Comparison of ENCODE assay signal across 32 cellular contexts in genomic region chr4:140168936-140169335, GRCh38.
"Had no signal": no experiment of that assay in that cellular context is flagged by ENCODE, and none has a peak within 500 bp of the region (broad histone marks: within the 10 kb centered on the region; RNA-seq: fewer than 3 reads in every experiment).

No MANE protein-coding gene starts in this region.

- H3K36me3 Mint-ChIP-seq: naive thymus-derived CD8-positive, alpha-beta T cell; natural killer cell treated with Interleukin-12 subunit alpha and Interleukin-12 subunit beta and Interleukin-15 and Interleukin-18, amount 100 ng/mL, for 72 hours had no signal

- H3K9me3 Mint-ChIP-seq: naive thymus-derived CD8-positive, alpha-beta T cell; natural killer cell treated with Interleukin-12 subunit alpha and Interleukin-12 subunit beta and Interleukin-15 and Interleukin-18, amount 100 ng/mL, for 72 hours; stimulated activated naive CD8-positive, alpha-beta T cell treated with anti-CD3 and anti-CD28 coated beads, Interleukin-15, amount 100 ng/mL, for 72 hours had no signal

- H3K4me3 Mint-ChIP-seq: naive thymus-derived CD8-positive, alpha-beta T cell; natural killer cell treated with Interleukin-12 subunit alpha and Interleukin-12 subunit beta and Interleukin-15 and Interleukin-18, amount 100 ng/mL, for 72 hours; nephron progenitor cell; neural crest cell; stimulated activated memory B cell treated with anti-CD40 and anti-IgM and Interleukin-4, amounts not matched to agents 10 μg/mL and 1 μg/mL and 100 μg/mL, for 72 hours; stimulated activated naive CD8-positive, alpha-beta T cell treated with anti-CD3 and anti-CD28 coated beads, Interleukin-15, amount 100 ng/mL, for 72 hours had no signal

- DNase-seq: naive thymus-derived CD8-positive, alpha-beta T cell; nephron progenitor cell; occipital lobe; ovary; posterior cingulate gyrus; psoas muscle; right cardiac atrium; right lobe of liver; sigmoid colon; small intestine; spleen; stimulated activated CD4-positive, alpha-beta T cell treated with anti-CD3 and anti-CD28 coated beads, Interleukin-12 subunit alpha, Interleukin-12 subunit beta, amount 100 ng/mL, for 4 hours; stimulated activated CD4-positive, alpha-beta T cell treated with anti-CD3 and anti-CD28 coated beads, Interleukin-1b, Interleukin-23, amount 100 ng/mL, for 48 hours; stimulated activated CD4-positive, alpha-beta T cell treated with anti-CD3 and anti-CD28 coated beads, Interleukin-4, amount 100 ng/mL, for 1 hour; stimulated activated CD4-positive, alpha-beta T cell treated with anti-CD3 and anti-CD28 coated beads, Interleukin-4, amount 100 ng/mL, for 4 hours; stimulated activated CD8-positive, alpha-beta memory T cell treated with anti-CD3 and anti-CD28 coated beads, Interleukin-4, amount 100 ng/mL, for 48 hours; stimulated activated naive CD4-positive, alpha-beta T cell; stimulated activated naive CD8-positive, alpha-beta T cell treated with anti-CD3 and anti-CD28 coated beads, Interleukin-15, amount 100 ng/mL, for 72 hours; stimulated activated naive CD8-positive, alpha-beta T cell treated with anti-CD3 and anti-CD28 coated beads, Interleukin-15, Interleukin-2, amounts not matched to agents 100 U/mL and 50 U/mL, for 24 hours; substantia nigra; testis; tibial artery; transverse colon; upper lobe of left lung had no signal

- H3K27me3 ChIP-seq: ovary, right lobe of liver, sigmoid colon, spleen, suprapubic skin, testis, tibial artery, transverse colon, upper lobe of left lung, vagina had no signal

- H3K4me1 Mint-ChIP-seq: neural crest cell; stimulated activated memory B cell treated with anti-CD40 and anti-IgM and Interleukin-4, amounts not matched to agents 10 μg/mL and 1 μg/mL and 100 μg/mL, for 72 hours; stimulated activated naive CD8-positive, alpha-beta T cell treated with anti-CD3 and anti-CD28 coated beads, Interleukin-15, amount 100 ng/mL, for 72 hours had no signal

- H3K4me3 ChIP-seq: ovary, psoas muscle, right lobe of liver, sigmoid colon, spleen, suprapubic skin, testis, tibial artery, transverse colon, upper lobe of left lung, vagina had no signal

- H3K79me2 ChIP-seq: parathyroid adenoma had no signal

- H3K9me3 ChIP-seq: ovary, psoas muscle, right lobe of liver, sigmoid colon, spleen, suprapubic skin, testis, tibial artery, transverse colon, upper lobe of left lung, vagina had no signal

- ATAC-seq: naive thymus-derived CD8-positive, alpha-beta T cell; natural killer cell treated with Interleukin-12 subunit alpha and Interleukin-12 subunit beta and Interleukin-15 and Interleukin-18, amount 100 ng/mL, for 72 hours; psoas muscle; right cardiac atrium; right lobe of liver; stimulated activated memory B cell treated with anti-CD40 and anti-IgM and Interleukin-4, amounts not matched to agents 10 μg/mL and 1 μg/mL and 100 μg/mL, for 72 hours; stimulated activated naive CD8-positive, alpha-beta T cell treated with anti-CD3 and anti-CD28 coated beads, Interleukin-15, amount 100 ng/mL, for 72 hours; stimulated activated naive CD8-positive, alpha-beta T cell treated with anti-CD3 and anti-CD28 coated beads, Interleukin-15, Interleukin-2, amounts not matched to agents 100 U/mL and 50 U/mL, for 24 hours had no signal

- H3K27ac Mint-ChIP-seq: naive thymus-derived CD8-positive, alpha-beta T cell; natural killer cell treated with Interleukin-12 subunit alpha and Interleukin-12 subunit beta and Interleukin-15 and Interleukin-18, amount 100 ng/mL, for 72 hours; nephron progenitor cell; progenitor cell of endocrine pancreas; stimulated activated memory B cell treated with anti-CD40 and anti-IgM and Interleukin-4, amounts not matched to agents 10 μg/mL and 1 μg/mL and 100 μg/mL, for 72 hours; stimulated activated naive CD8-positive, alpha-beta T cell treated with anti-CD3 and anti-CD28 coated beads, Interleukin-15, amount 100 ng/mL, for 72 hours had no signal

- H3K4me1 ChIP-seq: parathyroid adenoma, psoas muscle, right lobe of liver, sigmoid colon, spleen, suprapubic skin, testis, tibial artery, transverse colon, upper lobe of left lung, vagina had no signal

- H3K9ac ChIP-seq: parathyroid adenoma had no signal

- FAIRE-seq: small intestine, urothelium cell line had no signal

- H2AFZ ChIP-seq: parathyroid adenoma had no signal

- H3K27me3 Mint-ChIP-seq: progenitor cell of endocrine pancreas; stimulated activated naive CD8-positive, alpha-beta T cell treated with anti-CD3 and anti-CD28 coated beads, Interleukin-15, amount 100 ng/mL, for 72 hours had no signal

- H3K36me3 ChIP-seq: ovary, right lobe of liver, sigmoid colon, spleen, suprapubic skin, tibial artery, transverse colon, upper lobe of left lung, vagina had no signal

- H3K27ac ChIP-seq: ovary, parathyroid adenoma, psoas muscle, right lobe of liver, sigmoid colon, spleen, suprapubic skin, testis, tibial artery, transverse colon, upper lobe of left lung, vagina had no signal
